8 cellular contexts compared by ENCODE assay signal in genomic region chr2:218711550-218711929, GRCh38. TPM values are rescaled to one million over a fixed set of nuclear protein-coding genes. Genes with fewer than 3 reads are reported as not detected.
A peak's percentile ranks its signal among the peaks of the same experiment; 100 is the strongest.
DNase-seq lines count a peak whose midpoint lies in the region; TF ChIP-seq lines count a peak whose summit lies in the region.

No MANE protein-coding gene starts in this region.

- peak overlapping the region; percentile 91 for H3K27ac Mint-ChIP-seq in type B pancreatic cell

- H3K9me3 Mint-ChIP-seq in type B pancreatic cell = no peaks in the 10 kb centered on the region

- no peaks in the 10 kb centered on the region for H3K9me3 ChIP-seq in adrenal gland (replicated peaks in 1 of 3)

- H3K27ac ChIP-seq in 22Rv1 = peak overlapping the region; percentile 85
- peak overlapping the region; percentile 73 to 97 (median 90) for H3K27ac ChIP-seq in adrenal gland

- peaks cover 8 to 41% of the 10 kb centered on the region in 2 donors for H3K4me1 ChIP-seq in adrenal gland (replicated peaks in 1 of 2)

- no peaks in the 10 kb centered on the region for H3K27me3 Mint-ChIP-seq in type B pancreatic cell

- no peaks in the 10 kb centered on the region for H3K27me3 ChIP-seq in H7 (ENCODE audit: control insufficient read depth, insufficient read depth, low read length)
- H3K27me3 ChIP-seq in adrenal gland = no peaks in the 10 kb centered on the region

- H3K4me3 Mint-ChIP-seq in type B pancreatic cell = peak overlapping the region; percentile 97

- H3K36me3 ChIP-seq in H7 (replicated peaks; ENCODE audit: control insufficient read depth, insufficient read depth, low read length) (peaks cover 2% of the 10 kb centered on the region), adrenal gland (replicated peaks in 1 of 2) (no peaks in the 10 kb centered on the region)

- TF ChIP-seq POLR2A in adrenal gland (IDR thresholded peaks at IDR 0.05) = no peak

- no peak for DNase-seq in H7
- DNase-seq in adrenal gland = no peak
- DNase-seq in left kidney (ENCODE audit: low read depth, low spot score) = peak; percentile 46
- no peak for DNase-seq in type B pancreatic cell (ENCODE audit: extremely low spot score, unreplicated experiment)
- DNase-seq in Kasumi-1 (lab: John Stamatoyannopoulos, UW) = no peak
- DNase-seq in iPS-NIHi11 (ENCODE audit: low spot score) = no peak
- DNase-seq in stimulated activated CD4-positive, alpha-beta T cell treated with anti-CD3 and anti-CD28 coated beads, Interleukin-4, amount 100 ng/mL, for 1 hour = no peak

- H3K4me1 Mint-ChIP-seq in type B pancreatic cell (ENCODE audit: unreplicated experiment) = peaks cover 12% of the 10 kb centered on the region

- H3K4me3 ChIP-seq in H7 (ENCODE audit: insufficient read depth, low read depth, low read length) = peak overlapping the region; percentile 99
- peak overlapping the region in 1 of 4 donors; percentile 76 for H3K4me3 ChIP-seq in adrenal gland

- peaks cover 16% of the 10 kb centered on the region for H3K36me3 Mint-ChIP-seq in type B pancreatic cell

- TF ChIP-seq CTCF in 22Rv1 (IDR thresholded peaks at IDR 0.05) = no peak
- no peak for TF ChIP-seq CTCF in adrenal gland (IDR thresholded peaks at IDR 0.05)
- no peak for TF ChIP-seq CTCF in type B pancreatic cell (conservative IDR thresholded peaks at IDR 0.05)

- WGBS in adrenal gland, 4 donors = 2 to 8% (median 7%) methylated on average over 5 of the region's 5 CpGs

- intact Hi-C loops in adrenal gland (cut with DNase I) = loop anchor here (5.0 to 10.0 kb wide), 2 partner anchors 73 to 136 kb away; partner anchors contain the start of gene CYP27A1 (in 1 of the 2)

RNA-seq across cellular contexts. Expression of gene TTLL4, which starts 0.9 kb away (rescaled TPM):
- total RNA-seq in H7 (2014; rRNA removed; shearing (Covaris generic)) = 82.1 and 87.6 TPM in 2 replicates
- 10 to 100 TPM; 10.6 to 51.4 (median 23.5) TPM for total RNA-seq in adrenal gland
- polyA plus RNA-seq in adrenal gland = 10 to 100 TPM; 22.5 to 65.4 (median 36.8) TPM
- 59.2 and 79.8 TPM in 2 replicates for total RNA-seq in type B pancreatic cell (ENCODE audit: low replicate concordance)

RNA-seq across cellular contexts. Expression of gene STK36, which starts 39.7 kb away (rescaled TPM):
- 20.4 and 29.4 TPM in 2 replicates for total RNA-seq in H7 (2014; rRNA removed; shearing (Covaris generic))
- 10 to 100 TPM; 12.4 to 89.0 (median 33.7) TPM for total RNA-seq in adrenal gland
- 100 to 1,000 TPM in 2 of 3 donors, 10 to 100 TPM in 1; 14.6 to 112 (median 109) TPM for polyA plus RNA-seq in adrenal gland
- 60.4 and 102 TPM in 2 replicates for total RNA-seq in type B pancreatic cell (ENCODE audit: low replicate concordance)

RNA-seq across cellular contexts. Expression of gene RNF25, which starts 39.7 kb away (rescaled TPM):
- total RNA-seq in H7 (2014; rRNA removed; shearing (Covaris generic)) = 40.6 and 55.5 TPM in 2 replicates
- total RNA-seq in adrenal gland (10 to 100 TPM; 19.7 to 37.9 (median 24.1) TPM), type B pancreatic cell (ENCODE audit: low replicate concordance) (22.8 and 30.5 TPM in 2 replicates)
- polyA plus RNA-seq in adrenal gland = 10 to 100 TPM; 49.1 to 70.4 (median 58.4) TPM

RNA-seq across cellular contexts. Expression of gene BCS1L, which starts 52.1 kb away (rescaled TPM):
- 31.1 and 32.2 TPM in 2 replicates for total RNA-seq in H7 (2014; rRNA removed; shearing (Covaris generic))
- total RNA-seq in adrenal gland (10 to 100 TPM; 16.1 to 54.6 (median 40.7) TPM), type B pancreatic cell (ENCODE audit: low replicate concordance) (46.0 and 64.2 TPM in 2 replicates)
- 10 to 100 TPM; 39.2 to 97.9 (median 84.2) TPM for polyA plus RNA-seq in adrenal gland

RNA-seq across cellular contexts. Expression of gene ZNF142, which starts 52.1 kb away (rescaled TPM):
- total RNA-seq in H7 (2014; rRNA removed; shearing (Covaris generic)) = 14.6 and 14.8 TPM in 2 replicates
- total RNA-seq in adrenal gland (10 to 100 TPM; 16.6 to 24.6 (median 20.7) TPM), type B pancreatic cell (ENCODE audit: low replicate concordance) (35.0 and 38.3 TPM in 2 replicates)
- 10 to 100 TPM in 1 of 3 donors, 1 to 10 TPM in 2; 8.6 to 21.0 (median 9.5) TPM for polyA plus RNA-seq in adrenal gland
